ENCODE assay signal across 13 cellular contexts in genomic region chr1:41476807-41477361, GRCh38. TPM values are rescaled to one million over a fixed set of nuclear protein-coding genes. Genes with fewer than 3 reads are reported as not detected.
DNase-seq lines count a peak whose midpoint lies in the region; ATAC-seq and TF ChIP-seq lines count a peak whose summit lies in the region.
"Had no signal": no experiment of that assay in that cellular context is flagged by ENCODE, and none has a peak within 500 bp of the region (broad histone marks: within the 10 kb centered on the region; RNA-seq: fewer than 3 reads in every experiment).

No MANE protein-coding gene starts in this region.

- TF ChIP-seq EP300 in gastroesophageal sphincter (IDR thresholded peaks at IDR 0.05): no peak

- intact Hi-C loops in A673 (cut with micrococcal nuclease; ENCODE audit: unreplicated experiment): no loop called here

- peak; percentile 15 for ATAC-seq in gastroesophageal sphincter
- peak; percentile 4 for ATAC-seq in omental fat pad (ENCODE audit: low FRiP score)
- ATAC-seq in HG02623 (IDR thresholded peaks at IDR 0.05; ENCODE audit: unreplicated experiment): no peak

- no TSS peak for BruUV-seq in A673 (replicated peaks; lab: Mats Ljungman, UMichigan)

- in situ Hi-C loops in GM13976 (cut with MboI; ENCODE audit: low sequenced_read_pairs, unreplicated experiment): no loop called here

- no peak for TF ChIP-seq POLR2A in gastroesophageal sphincter (IDR thresholded peaks at IDR 0.05)

- H3K9me3 ChIP-seq in A673 (ENCODE audit: low read depth, low read length, poor library complexity, severe bottlenecking) (no peaks in the 10 kb centered on the region), gastroesophageal sphincter (no peaks in the 10 kb centered on the region)
- H3K9me3 ChIP-seq: gastrocnemius medialis had no signal

- CTCF ChIA-PET in A673 (lab: Charles Lee): interaction anchor here (0.6 kb wide), 1 partner anchor 154 kb away, joined by 3 read pairs; no protein-coding TSS in a partner anchor

- H3K4me1 ChIP-seq in A673 (ENCODE audit: insufficient read depth, low read length, poor library complexity, severe bottlenecking) (peaks cover 13% of the 10 kb centered on the region), gastroesophageal sphincter (peaks cover 5 to 71% (median 20%) of the 10 kb centered on the region in 3 donors)

- DNase-seq in A673 (ENCODE audit: low spot score) (peak; percentile 57), NCI-H2196 treated with DMSO at 0.1 percent for 48 hours (lab: John Stamatoyannopoulos, UW; ENCODE audit: unreplicated experiment) (peak; percentile 85), omental fat pad (ENCODE audit: low spot score) (no peak), GM13976 (ENCODE audit: low spot score) (no peak)
- no peak for DNase-seq in stimulated activated CD4-positive, alpha-beta T cell treated with anti-CD3 and anti-CD28 coated beads, Interleukin-4, amount 100 ng/mL, for 1 hour
- DNase-seq in activated T-cell treated with anti-CD3 and anti-CD28 coated beads, Interleukin-2, amount 50 U/mL, for 1 hour: no peak
- DNase-seq: KBM-7, NCI-H2227 treated with DMSO at 0.1 percent for 48 hours, RPMI8226 had no signal

- no peaks in the 10 kb centered on the region for H3K27me3 ChIP-seq in A673 (replicated peaks; ENCODE audit: insufficient read depth, low read depth, low read length, poor library complexity)
- H3K27me3 ChIP-seq in gastroesophageal sphincter: no peaks in the 10 kb centered on the region
- H3K27me3 ChIP-seq: gastrocnemius medialis had no signal

- no peak for TF ChIP-seq CTCF in A673 (conservative IDR thresholded peaks at IDR 0.05; ENCODE audit: low read depth, low read length)
- no peak for TF ChIP-seq CTCF in gastroesophageal sphincter (IDR thresholded peaks at IDR 0.05)
- TF ChIP-seq CTCF in omental fat pad (IDR thresholded peaks at IDR 0.05): peak in 1 of 3 donors; percentile 4
- TF ChIP-seq CTCF in GM13976 (IDR thresholded peaks at IDR 0.05; ENCODE audit: borderline replicate concordance, control extremely low read depth, extremely low read depth, insufficient read depth, missing control alignments): no peak

- H3K27ac ChIP-seq in A673 (ENCODE audit: low read depth, low read length, poor library complexity, severe bottlenecking) (no peak overlapping the region), gastroesophageal sphincter (no peak overlapping the region)
- H3K27ac ChIP-seq: gastrocnemius medialis had no signal

- H3K36me3 ChIP-seq in A673 (ENCODE audit: insufficient read depth, low read length, poor library complexity, severe bottlenecking) (no peaks in the 10 kb centered on the region), gastroesophageal sphincter (no peaks in the 10 kb centered on the region)
- H3K36me3 ChIP-seq: gastrocnemius medialis had no signal

- POLR2A ChIA-PET in A673 (lab: Charles Lee; ENCODE audit: low non-redundant PET): no interaction called here

- H3K4me3 ChIP-seq in A673 (ENCODE audit: low read depth, low read length, poor library complexity, severe bottlenecking) (no peak overlapping the region), gastroesophageal sphincter (no peak overlapping the region)
- H3K4me3 ChIP-seq: gastrocnemius medialis had no signal

- WGBS in gastroesophageal sphincter (ENCODE audit: low coverage in 1 of 2), 2 donors: 40% methylated on average over 1 of the region's 11 CpGs; no CpG with 5 or more reads in 1 of the 2 donors

RNA-seq across cellular contexts. Expression of gene EDN2, which starts 7.6 kb away (rescaled TPM):
- not detected in 2 replicates for total RNA-seq in A673 (2021)
- 1 to 10 TPM in 1 of 4 donors, under 1 TPM in 1, not detected in 2; 0.50 to 1.1 TPM for total RNA-seq in gastroesophageal sphincter
- total RNA-seq in omental fat pad: not detected
- total RNA-seq: activated CD8-positive, alpha-beta memory T cell treated with anti-CD3 and anti-CD28 coated beads for 36 hours; gastrocnemius medialis had no signal

Comparison
In these comparisons a context has a peak if more than half of its experiments do, and no peak if none do; other contexts are left out.
1. DNase-seq: peak in A673 (single experiment) and NCI-H2196 treated with DMSO at 0.1 percent for 48 hours (single experiment); none in omental fat pad (single experiment), stimulated activated CD4-positive, alpha-beta T cell treated with anti-CD3 and anti-CD28 coated beads, Interleukin-4, amount 100 ng/mL, for 1 hour (single experiment), GM13976 (single experiment) and activated T-cell treated with anti-CD3 and anti-CD28 coated beads, Interleukin-2, amount 50 U/mL, for 1 hour (single experiment).